ENCODE assay signal across 9 cellular contexts in the genomic region with DNA sequence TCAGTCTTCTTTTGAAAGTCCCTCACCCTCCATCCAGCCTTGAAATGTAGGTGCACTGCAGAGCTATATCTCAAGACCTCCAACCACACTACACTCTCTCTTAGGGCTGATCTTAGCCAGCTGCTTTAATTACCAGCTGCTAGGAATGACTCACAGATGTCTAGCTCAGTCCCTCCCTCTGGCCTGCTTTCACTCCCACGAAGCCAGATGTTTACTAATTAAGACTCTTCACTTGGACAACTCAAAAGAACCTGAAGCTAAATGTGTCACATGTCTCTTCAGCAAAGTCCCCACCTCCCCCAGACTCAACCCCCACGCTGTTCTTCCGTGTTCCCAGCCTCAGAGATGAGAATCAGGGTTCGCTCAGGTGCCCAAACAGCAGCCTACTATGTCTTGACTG. TPM values are rescaled to one million over a fixed set of nuclear protein-coding genes. Genes with fewer than 3 reads are reported as not detected.
A peak's percentile ranks its signal among the peaks of the same experiment; 100 is the strongest.
DNase-seq lines count a peak whose midpoint lies in the region; ATAC-seq, FAIRE-seq and TF ChIP-seq lines count a peak whose summit lies in the region.
"Had no signal": no experiment of that assay in that cellular context is flagged by ENCODE, and none has a peak within 500 bp of the region (broad histone marks: within the 10 kb centered on the region; RNA-seq: fewer than 3 reads in every experiment).

No MANE protein-coding gene starts in this region.

- TF ChIP-seq CTCF in AG10803 (conservative IDR thresholded peaks at IDR 0.05; ENCODE audit: low read length) = no peak
- no peak for TF ChIP-seq CTCF in kidney epithelial cell (IDR thresholded peaks at IDR 0.05; ENCODE audit: insufficient read depth, low read length, poor library complexity, severe bottlenecking)

- no peak for ATAC-seq in activated naive CD8-positive, alpha-beta T cell treated with anti-CD3 and anti-CD28 coated beads, Interleukin-2, amount 50 U/mL, for 24 hours
- no peak for ATAC-seq in GM19397 (IDR thresholded peaks at IDR 0.05; ENCODE audit: unreplicated experiment)

- peaks cover 26% of the 10 kb centered on the region for H3K36me3 Mint-ChIP-seq in activated naive CD8-positive, alpha-beta T cell treated with anti-CD3 and anti-CD28 coated beads, Interleukin-2, amount 50 U/mL, for 24 hours (ENCODE audit: low read depth)

- FAIRE-seq in H54 (lab: Jason Lieb, UNC) = no peak

- H3K4me3 ChIP-seq in AG10803 (ENCODE audit: low read length) = no peak overlapping the region
- no peak overlapping the region for H3K4me3 ChIP-seq in kidney epithelial cell (ENCODE audit: low read depth, low read length)
- H3K4me3 ChIP-seq: tibial nerve had no signal

- peak overlapping the region; percentile 33 for H3K27ac Mint-ChIP-seq in activated naive CD8-positive, alpha-beta T cell treated with anti-CD3 and anti-CD28 coated beads, Interleukin-2, amount 50 U/mL, for 24 hours

- peak; percentile 74 for DNase-seq in AG10803 (ENCODE audit: low read depth)
- DNase-seq in H54 (ENCODE audit: insufficient read length, low spot score) = peak; percentile 59
- DNase-seq in activated naive CD8-positive, alpha-beta T cell treated with anti-CD3 and anti-CD28 coated beads, Interleukin-2, amount 50 U/mL, for 24 hours = no peak
- DNase-seq in kidney epithelial cell (ENCODE audit: low read depth) = peak; percentile 53
- no peak for DNase-seq in activated CD4-positive, CD25-positive, alpha-beta regulatory T cell treated with anti-CD3 and anti-CD28 coated beads, Interleukin-2, amount 50 U/mL, for 72 hours
- no peak for DNase-seq in NCI-H748 treated with DMSO at 0.1 percent for 48 hours (lab: John Stamatoyannopoulos, UW)
- DNase-seq in activated CD4-positive, alpha-beta T cell treated with anti-CD3 and anti-CD28 coated beads, Interleukin-2, amount 50 U/mL, for 1 hour = no peak

- peaks cover 41% of the 10 kb centered on the region for H3K4me1 Mint-ChIP-seq in activated naive CD8-positive, alpha-beta T cell treated with anti-CD3 and anti-CD28 coated beads, Interleukin-2, amount 50 U/mL, for 24 hours

- TF ChIP-seq POLR2A in H54 (IDR thresholded peaks at IDR 0.05; ENCODE audit: low read depth, low read length) = no peak

- H3K27me3 ChIP-seq in kidney epithelial cell (ENCODE audit: control insufficient read depth, insufficient read depth, low read length) = no peaks in the 10 kb centered on the region
- H3K27me3 ChIP-seq: tibial nerve had no signal

- no peaks in the 10 kb centered on the region for H3K27me3 Mint-ChIP-seq in activated naive CD8-positive, alpha-beta T cell treated with anti-CD3 and anti-CD28 coated beads, Interleukin-2, amount 50 U/mL, for 24 hours

- H3K4me3 Mint-ChIP-seq in activated naive CD8-positive, alpha-beta T cell treated with anti-CD3 and anti-CD28 coated beads, Interleukin-2, amount 50 U/mL, for 24 hours = no peak overlapping the region

- H3K36me3 ChIP-seq in kidney epithelial cell (ENCODE audit: control insufficient read depth, insufficient read depth, low read length) = peaks cover 5% of the 10 kb centered on the region

- no peaks in the 10 kb centered on the region for H3K9me3 Mint-ChIP-seq in activated naive CD8-positive, alpha-beta T cell treated with anti-CD3 and anti-CD28 coated beads, Interleukin-2, amount 50 U/mL, for 24 hours

RNA-seq across cellular contexts. Expression of gene GTF3C1, which starts 2.6 kb away (rescaled TPM):
- total RNA-seq in kidney epithelial cell = 81.6 and 89.7 TPM in 2 replicates

RNA-seq across cellular contexts. Expression of gene KATNIP, which starts 2.8 kb away (rescaled TPM):
- 20.4 and 24.4 TPM in 2 replicates for total RNA-seq in kidney epithelial cell

Comparison
In these comparisons a context has a peak if more than half of its experiments do, and no peak if none do; other contexts are left out.
1. DNase-seq: peak in AG10803 (single experiment), H54 (single experiment) and kidney epithelial cell (single experiment); none in activated naive CD8-positive, alpha-beta T cell treated with anti-CD3 and anti-CD28 coated beads, Interleukin-2, amount 50 U/mL, for 24 hours (single experiment), activated CD4-positive, CD25-positive, alpha-beta regulatory T cell treated with anti-CD3 and anti-CD28 coated beads, Interleukin-2, amount 50 U/mL, for 72 hours (single experiment), NCI-H748 treated with DMSO at 0.1 percent for 48 hours (single experiment) and activated CD4-positive, alpha-beta T cell treated with anti-CD3 and anti-CD28 coated beads, Interleukin-2, amount 50 U/mL, for 1 hour (single experiment).